ENCODE assay signal across 18 cellular contexts in genomic region chr20:49583343-49583668, GRCh38. TPM values are rescaled to one million over a fixed set of nuclear protein-coding genes. Genes with fewer than 3 reads are reported as not detected.
DNase-seq lines count a peak whose midpoint lies in the region; ATAC-seq and TF ChIP-seq lines count a peak whose summit lies in the region.
"Had no signal": no experiment of that assay in that cellular context is flagged by ENCODE, and none has a peak within 500 bp of the region (broad histone marks: within the 10 kb centered on the region; RNA-seq: fewer than 3 reads in every experiment).

No MANE protein-coding gene starts in this region.

- ATAC-seq in mucosa of descending colon, result no peak
- ATAC-seq in HG03196 (IDR thresholded peaks at IDR 0.05; ENCODE audit: unreplicated experiment), result no peak

- no peak overlapping the region for H3K4me3 Mint-ChIP-seq in T-helper 2 cell treated with Interferon-gamma antibody and Interleukin-4, amounts not matched to agents 5 μg/mL and 100 μg/mL, for 36 hours
- H3K4me3 Mint-ChIP-seq: activated naive CD4-positive, alpha-beta T cell treated with anti-CD3 and anti-CD28 coated beads for 36 hours had no signal

- H3K36me3 Mint-ChIP-seq in T-helper 2 cell treated with Interferon-gamma antibody and Interleukin-4, amounts not matched to agents 5 μg/mL and 100 μg/mL, for 36 hours (ENCODE audit: low read depth), result peaks cover 24% of the 10 kb centered on the region

- WGBS in esophagus squamous epithelium, 2 donors, result 80 to 83% methylated on average over 4 of the region's 4 CpGs
- 32 to 74% (median 56%) methylated on average over 4 of the region's 4 CpGs for WGBS in stomach, 5 donors

- no peak for DNase-seq in T-helper 2 cell treated with Interferon-gamma antibody and Interleukin-4, amounts not matched to agents 5 μg/mL and 100 μg/mL, for 36 hours (ENCODE audit: low spot score)
- DNase-seq in T-helper 2 cell (no peak), PC-9 (no peak), esophagus squamous epithelium (lab: John Stamatoyannopoulos, UW) (no peak), stomach (no peak), mucosa of descending colon (no peak)
- no peak for DNase-seq in central memory CD4-positive, alpha-beta T cell
- DNase-seq: activated CD4-positive, alpha-beta T cell treated with anti-CD3 and anti-CD28 coated beads for 1 hour; activated CD8-positive, alpha-beta memory T cell treated with anti-CD3 and anti-CD28 coated beads, Interleukin-2, amount 50 U/mL, for 4 hours; activated naive CD4-positive, alpha-beta T cell treated with anti-CD3 and anti-CD28 coated beads for 36 hours; midbrain had no signal

- H4K20me1 ChIP-seq in PC-9 (ENCODE audit: insufficient read depth), result no peaks in the 10 kb centered on the region

- H3K4me3 ChIP-seq in PC-9, result no peak overlapping the region
- H3K4me3 ChIP-seq in esophagus squamous epithelium, result no peak overlapping the region
- H3K4me3 ChIP-seq in stomach, result no peak overlapping the region
- no peak overlapping the region for H3K4me3 ChIP-seq in mucosa of descending colon
- H3K4me3 ChIP-seq: body of pancreas had no signal

- CTCF ChIA-PET in PC-9 (lab: Charles Lee), result interaction anchor here (1.2 to 1.9 kb wide), 4 partner anchors 13 to 41 kb away, joined by 3 to 7 read pairs (median 4); no protein-coding TSS in a partner anchor

- intact Hi-C loops in PC-9 (cut with micrococcal nuclease; ENCODE audit: unreplicated experiment), result loop anchor here (1.0 kb wide), 3 partner anchors 10 to 21 kb away; no protein-coding TSS in a partner anchor
- intact Hi-C loops in esophagus squamous epithelium (cut with DNase I), result no loop called here
- intact Hi-C loops in stomach (cut with DNase I; ENCODE audit: low total_unique reads), result no loop called here
- intact Hi-C loops in mucosa of descending colon (cut with DNase I, micrococcal nuclease), result no loop called here

- TF ChIP-seq EP300 in stomach (IDR thresholded peaks at IDR 0.05), result no peak

- peaks cover 51% of the 10 kb centered on the region for H3K4me1 Mint-ChIP-seq in T-helper 2 cell treated with Interferon-gamma antibody and Interleukin-4, amounts not matched to agents 5 μg/mL and 100 μg/mL, for 36 hours (ENCODE audit: low read depth)

- TF ChIP-seq CTCF in PC-9 (conservative IDR thresholded peaks at IDR 0.05), result no peak
- TF ChIP-seq CTCF in esophagus squamous epithelium (IDR thresholded peaks at IDR 0.05), result no peak
- no peak for TF ChIP-seq CTCF in stomach (IDR thresholded peaks at IDR 0.05)
- no peak for TF ChIP-seq CTCF in mucosa of descending colon (IDR thresholded peaks at IDR 0.05)

- H3K4me2 ChIP-seq in PC-9, result peak overlapping the region; percentile 53
- H3K4me2 ChIP-seq: KMS-11 had no signal

- H3K9me3 ChIP-seq in PC-9 (ENCODE audit: insufficient read depth, low read depth), result peaks cover 7% of the 10 kb centered on the region
- peaks cover 0 to 7% (median 6%) of the 10 kb centered on the region in 3 donors for H3K9me3 ChIP-seq in esophagus squamous epithelium
- peaks cover 0 to 6% (median 3%) of the 10 kb centered on the region in 4 donors for H3K9me3 ChIP-seq in stomach
- peaks cover 3% of the 10 kb centered on the region for H3K9me3 ChIP-seq in mucosa of descending colon
- H3K9me3 ChIP-seq: body of pancreas, neutrophil had no signal

- POLR2A ChIA-PET in PC-9 (lab: Charles Lee; ENCODE audit: unreplicated experiment), result interaction anchor here (0.6 kb wide), 1 partner anchor 21 kb away, joined by 3 read pairs; no protein-coding TSS in a partner anchor

- H3K36me3 ChIP-seq in PC-9 (ENCODE audit: low read depth) (no peaks in the 10 kb centered on the region; the same call in 1 of the 2 replicates), esophagus squamous epithelium (no peaks in the 10 kb centered on the region), stomach (no peaks in the 10 kb centered on the region), mucosa of descending colon (ENCODE audit: low read depth) (no peaks in the 10 kb centered on the region)
- H3K36me3 ChIP-seq: neutrophil had no signal

- peak overlapping the region; percentile 40 for H3K27ac Mint-ChIP-seq in T-helper 2 cell treated with Interferon-gamma antibody and Interleukin-4, amounts not matched to agents 5 μg/mL and 100 μg/mL, for 36 hours
- H3K27ac Mint-ChIP-seq: activated naive CD4-positive, alpha-beta T cell treated with anti-CD3 and anti-CD28 coated beads for 36 hours had no signal

- H3K4me1 ChIP-seq in PC-9 (replicated peaks; ENCODE audit: insufficient read depth), result peaks cover 94% of the 10 kb centered on the region
- H3K4me1 ChIP-seq in esophagus squamous epithelium, result peaks cover 0 to 56% (median 27%) of the 10 kb centered on the region in 3 donors
- H3K4me1 ChIP-seq in stomach, result peaks cover 42 to 74% (median 59%) of the 10 kb centered on the region in 4 donors
- H3K4me1 ChIP-seq in mucosa of descending colon (ENCODE audit: low read depth), result no peaks in the 10 kb centered on the region

- H3K27me3 ChIP-seq in PC-9 (ENCODE audit: insufficient read depth, low read depth), result no peaks in the 10 kb centered on the region
- H3K27me3 ChIP-seq in esophagus squamous epithelium, result peaks cover 0 to 42% (median 0%) of the 10 kb centered on the region in 4 donors
- H3K27me3 ChIP-seq in stomach, result no peaks in the 10 kb centered on the region
- H3K27me3 ChIP-seq: body of pancreas had no signal

- TF ChIP-seq POLR2A in esophagus squamous epithelium (IDR thresholded peaks at IDR 0.05) (no peak), stomach (IDR thresholded peaks at IDR 0.05) (no peak)

- peaks cover 6% of the 10 kb centered on the region for H3K9me3 Mint-ChIP-seq in T-helper 2 cell treated with Interferon-gamma antibody and Interleukin-4, amounts not matched to agents 5 μg/mL and 100 μg/mL, for 36 hours

- no peaks in the 10 kb centered on the region for H3K79me2 ChIP-seq in PC-9 (ENCODE audit: low read depth)

- H2AFZ ChIP-seq in PC-9, result no peak overlapping the region

- peaks cover 69% of the 10 kb centered on the region for H3F3A ChIP-seq in PC-9 (ENCODE audit: insufficient read depth, low read depth)

- H3K27ac ChIP-seq in PC-9 (peak overlapping the region; percentile 94), esophagus squamous epithelium (peak overlapping the region in 3 of 4 donors; percentile 32 to 80 (median 79)), stomach (peak overlapping the region; percentile 63 to 88 (median 77))
- H3K27ac ChIP-seq: 22Rv1, C4-2B, KMS-11, neutrophil had no signal

- no TSS peak for BruUV-seq in PC-9 (replicated peaks; lab: Mats Ljungman, UMichigan)

- no peaks in the 10 kb centered on the region for H3K27me3 Mint-ChIP-seq in T-helper 2 cell treated with Interferon-gamma antibody and Interleukin-4, amounts not matched to agents 5 μg/mL and 100 μg/mL, for 36 hours (ENCODE audit: low read depth)

- no peaks in the 10 kb centered on the region for H3K9me2 ChIP-seq in PC-9 (ENCODE audit: insufficient read depth)

RNA-seq across cellular contexts. Expression of gene PTGIS, which starts 15.4 kb away (rescaled TPM):
- total RNA-seq in PC-9 (2021), result 26.9 and 30.3 TPM in 2 replicates
- total RNA-seq in esophagus squamous epithelium, result 10 to 100 TPM in 2 of 4 donors, 1 to 10 TPM in 2; 1.6 to 34.1 (median 8.6) TPM
- total RNA-seq in stomach, result 10 to 100 TPM in 4 of 5 donors, 1 to 10 TPM in 1; 8.4 to 84.8 (median 24.8) TPM
- polyA plus RNA-seq in stomach, result 10 to 100 TPM in 1 of 3 donors, 1 to 10 TPM in 2; 4.9 to 14.8 (median 6.9) TPM
- total RNA-seq in mucosa of descending colon, result 10 to 100 TPM in 2 of 3 donors, 1 to 10 TPM in 1; 3.8 to 45.8 (median 12.3) TPM
- total RNA-seq: activated naive CD4-positive, alpha-beta T cell treated with anti-CD3 and anti-CD28 coated beads for 36 hours had no signal
- polyA plus RNA-seq: keratinocyte had no signal
